9 cellular contexts compared by ENCODE assay signal in genomic region chrX:17361620-17362019, GRCh38. TPM values are rescaled to one million over a fixed set of nuclear protein-coding genes. Genes with fewer than 3 reads are reported as not detected.
DNase-seq lines count a peak whose midpoint lies in the region; ATAC-seq and TF ChIP-seq lines count a peak whose summit lies in the region.
"Had no signal": no experiment of that assay in that cellular context is flagged by ENCODE, and none has a peak within 500 bp of the region (broad histone marks: within the 10 kb centered on the region; RNA-seq: fewer than 3 reads in every experiment).

No MANE protein-coding gene starts in this region.

- no peak for TF ChIP-seq EP300 in upper lobe of left lung (IDR thresholded peaks at IDR 0.05)

- H3K9me3 Mint-ChIP-seq in activated T-cell treated with anti-CD3 and anti-CD28 coated beads, Interleukin-2, amount 50 U/mL, for 72 hours: peaks cover 0 to 1% of the 10 kb centered on the region in 2 donors

- H3K9me3 ChIP-seq in testis (no peaks in the 10 kb centered on the region), upper lobe of left lung (no peaks in the 10 kb centered on the region)

- H3K4me3 ChIP-seq in brain microvascular endothelial cell (ENCODE audit: low read depth, low read length) (no peak overlapping the region), testis (no peak overlapping the region), upper lobe of left lung (no peak overlapping the region)

- H3K36me3 ChIP-seq in brain microvascular endothelial cell (replicated peaks) (no peaks in the 10 kb centered on the region), testis (ENCODE audit: low read depth, missing control alignments) (no peaks in the 10 kb centered on the region), upper lobe of left lung (no peaks in the 10 kb centered on the region)

- intact Hi-C loops in testis (cut with DNase I; ENCODE audit: low total_unique reads): no loop called here

- ATAC-seq in activated T-cell treated with anti-CD3 and anti-CD28 coated beads, Interleukin-2, amount 50 U/mL, for 72 hours (replicated peaks in 1 of 2): no peak
- no peak for ATAC-seq in GM18867 (IDR thresholded peaks at IDR 0.05; ENCODE audit: unreplicated experiment)
- ATAC-seq in upper lobe of left lung (ENCODE audit: low FRiP score in 2 of 2): no peak

- no peaks in the 10 kb centered on the region for H3K4me1 ChIP-seq in testis
- H3K4me1 ChIP-seq in upper lobe of left lung: no peaks in the 10 kb centered on the region
- H3K4me1 ChIP-seq: parathyroid adenoma had no signal

- no peak overlapping the region for H3K27ac ChIP-seq in brain microvascular endothelial cell
- H3K27ac ChIP-seq in testis: no peak overlapping the region
- no peak overlapping the region for H3K27ac ChIP-seq in upper lobe of left lung
- H3K27ac ChIP-seq: parathyroid adenoma had no signal

- TF ChIP-seq POLR2A in testis (IDR thresholded peaks at IDR 0.05) (no peak), upper lobe of left lung (IDR thresholded peaks at IDR 0.05) (no peak)

- no peaks in the 10 kb centered on the region for H3K4me1 Mint-ChIP-seq in activated T-cell treated with anti-CD3 and anti-CD28 coated beads, Interleukin-2, amount 50 U/mL, for 72 hours (ENCODE audit: low read depth)

- peaks cover 46% of the 10 kb centered on the region for H3K27me3 Mint-ChIP-seq in activated T-cell treated with anti-CD3 and anti-CD28 coated beads, Interleukin-2, amount 50 U/mL, for 72 hours (ENCODE audit: low read depth)

- WGBS in testis, 2 donors: 73 to 84% methylated on average over 3 to 14 of the region's 14 CpGs
- 61 to 71% methylated on average over 6 to 14 of the region's 14 CpGs for WGBS in upper lobe of left lung, 2 donors

- H3K36me3 Mint-ChIP-seq in activated T-cell treated with anti-CD3 and anti-CD28 coated beads, Interleukin-2, amount 50 U/mL, for 72 hours (ENCODE audit: insufficient read depth in 2 of 2): no peaks in the 10 kb centered on the region

- H3K27me3 ChIP-seq in brain microvascular endothelial cell (replicated peaks) (no peaks in the 10 kb centered on the region), testis (no peaks in the 10 kb centered on the region), upper lobe of left lung (no peaks in the 10 kb centered on the region)

- in situ Hi-C loops in brain microvascular endothelial cell (cut with HindIII; ENCODE audit: low pct_ligation_motif_present, low sequenced_read_pairs): no loop called here

- peak; percentile 23; the same call in 1 of the 2 replicates for TF ChIP-seq CTCF in LNCAP (IDR thresholded peaks at IDR 0.05)
- peak; percentile 50 for TF ChIP-seq CTCF in brain microvascular endothelial cell (IDR thresholded peaks at IDR 0.05; ENCODE audit: low read depth, low read length, missing control alignments)
- no peak for TF ChIP-seq CTCF in testis (IDR thresholded peaks at IDR 0.05)
- TF ChIP-seq CTCF in upper lobe of left lung (IDR thresholded peaks at IDR 0.05): peak in 1 of 6 experiments; percentile 13

- H3K4me3 Mint-ChIP-seq in activated T-cell treated with anti-CD3 and anti-CD28 coated beads, Interleukin-2, amount 50 U/mL, for 72 hours: no peak overlapping the region

- H3K27ac Mint-ChIP-seq in activated T-cell treated with anti-CD3 and anti-CD28 coated beads, Interleukin-2, amount 50 U/mL, for 72 hours: no peak overlapping the region

- DNase-seq in activated T-cell treated with anti-CD3 and anti-CD28 coated beads, Interleukin-2, amount 50 U/mL, for 72 hours: peak; percentile 2 to 25
- no peak for DNase-seq in activated T-cell treated with anti-CD3 and anti-CD28 coated beads, Interleukin-2, amount 50 U/mL, for 1 hour
- no peak for DNase-seq in brain microvascular endothelial cell
- peak; percentile 30 for DNase-seq in testis
- DNase-seq in NCI-H2196 (lab: John Stamatoyannopoulos, UW; ENCODE audit: unreplicated experiment): no peak
- no peak for DNase-seq in upper lobe of left lung

RNA-seq across cellular contexts. Expression of gene NHS, which starts 13.4 kb away (rescaled TPM):
- total RNA-seq in activated T-cell treated with anti-CD3 and anti-CD28 coated beads, Interleukin-2, amount 50 U/mL, for 72 hours: 10 to 100 TPM in 1 of 2 donors, 1 to 10 TPM in 1; 6.6 to 11.4 TPM
- total RNA-seq in testis (10 to 100 TPM; 21.8 to 25.7 TPM), upper lobe of left lung (1 to 10 TPM in 5 of 6 donors, under 1 TPM in 1; 0.46 to 6.3 (median 2.4) TPM)
- polyA plus RNA-seq in testis (ENCODE audit: insufficient read depth, low read depth, low replicate concordance): 4.8 TPM

Comparison
In these comparisons a context has a peak if more than half of its experiments do, and no peak if none do; other contexts are left out.
1. DNase-seq: peak in activated T-cell treated with anti-CD3 and anti-CD28 coated beads, Interleukin-2, amount 50 U/mL, for 72 hours (2 of 2) and testis (single experiment); none in activated T-cell treated with anti-CD3 and anti-CD28 coated beads, Interleukin-2, amount 50 U/mL, for 1 hour (single experiment), brain microvascular endothelial cell (single experiment), NCI-H2196 (single experiment) and upper lobe of left lung (0 of 2).
2. CTCF ChIP-seq: peak in LNCAP (single experiment) and brain microvascular endothelial cell (single experiment); none in testis (0 of 3).